9 cellular contexts compared by ENCODE assay signal in the genomic region with DNA sequence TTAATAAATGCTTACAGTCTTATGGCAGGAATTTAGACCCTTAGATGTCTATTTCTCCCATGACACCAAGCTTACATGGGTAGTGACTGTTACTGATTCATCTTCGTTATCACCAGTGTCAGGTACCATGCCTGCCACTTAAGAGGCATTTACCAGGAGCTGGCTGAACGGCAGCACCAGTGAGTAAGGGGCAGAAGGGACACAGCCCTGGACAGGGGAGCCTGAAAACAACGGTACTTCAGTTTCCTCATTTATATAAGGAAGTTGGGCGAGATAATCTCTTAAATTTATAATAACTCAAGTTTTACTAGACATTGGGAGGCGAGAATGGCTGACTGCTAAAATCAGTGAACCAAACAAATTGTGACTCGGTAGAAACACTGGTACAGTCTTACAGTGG. TPM values are rescaled to one million over a fixed set of nuclear protein-coding genes. Genes with fewer than 3 reads are reported as not detected.
A peak's percentile ranks its signal among the peaks of the same experiment; 100 is the strongest.
DNase-seq lines count a peak whose midpoint lies in the region; ATAC-seq and TF ChIP-seq lines count a peak whose summit lies in the region.
"Had no signal": no experiment of that assay in that cellular context is flagged by ENCODE, and none has a peak within 500 bp of the region (broad histone marks: within the 10 kb centered on the region; RNA-seq: fewer than 3 reads in every experiment).

No MANE protein-coding gene starts in this region.

- no peak overlapping the region for H4K8ac ChIP-seq in H9 (replicated peaks; ENCODE audit: insufficient read length, low read depth, low read length)

- H3K4me3 ChIP-seq in SK-N-MC = peak overlapping the region; percentile 93
- H3K4me3 ChIP-seq in fibroblast of pulmonary artery (replicated peaks; ENCODE audit: low read depth, low read length) = peak overlapping the region; percentile 79
- H3K4me3 ChIP-seq in skeletal muscle cell (ENCODE audit: low read depth, low read length) = peak overlapping the region; percentile 90

- H4K20me1 ChIP-seq in H9 (ENCODE audit: control insufficient read depth, insufficient read depth, insufficient read length) = peaks cover 4% of the 10 kb centered on the region

- H2AFZ ChIP-seq in H9 (ENCODE audit: low read length) = no peak overlapping the region

- H3K4me3 Mint-ChIP-seq in H9 = peak overlapping the region; percentile 85 to 86

- peak overlapping the region; percentile 97 for H3K4me2 ChIP-seq in H9 (ENCODE audit: insufficient read depth, insufficient read length, low read length)

- WGBS in H9 (ENCODE audit: extremely low coverage, insufficient read length, low lambda C conversion rate) = no CpG with 5 or more reads among the region's 6 CpGs

- no peak for ATAC-seq in GM21390 (IDR thresholded peaks at IDR 0.05; ENCODE audit: unreplicated experiment)

- H4K5ac ChIP-seq in H9 (ENCODE audit: insufficient read length, low read depth, low read length) = no peak overlapping the region

- H3K23me2 ChIP-seq in H9 (ENCODE audit: insufficient read length, low read depth, low read length, poor library complexity, severe bottlenecking) = peaks cover 14% of the 10 kb centered on the region

- no peak overlapping the region for H2BK15ac ChIP-seq in H9 (ENCODE audit: low read depth, low read length)

- H3K36me3 ChIP-seq in SK-N-MC (ENCODE audit: insufficient read depth, low read length) = peaks cover 29% of the 10 kb centered on the region; the same call in 1 of the 2 replicates

- H3T11ph ChIP-seq in H9 (ENCODE audit: low read length) = no peak overlapping the region

- no peaks in the 10 kb centered on the region for H3K27me3 ChIP-seq in H9 (ENCODE audit: insufficient read depth, low read length)

- H3K79me1 ChIP-seq in H9 (ENCODE audit: insufficient read depth, low read depth, low read length, poor library complexity, severe bottlenecking) = peaks cover 7% of the 10 kb centered on the region

- peaks cover 15% of the 10 kb centered on the region; the same call in 1 of the 2 replicates for H3K79me2 ChIP-seq in H9 (ENCODE audit: insufficient read depth, low read length)

- H4K91ac ChIP-seq in H9 (ENCODE audit: insufficient read length, low read depth, low read length) = no peak overlapping the region

- no peak overlapping the region for H2BK5ac ChIP-seq in H9 (ENCODE audit: insufficient read length, low read length)

- H3K27ac Mint-ChIP-seq in H9 = no peak overlapping the region

- no peak overlapping the region; the same call in 1 of the 2 replicates for H3K14ac ChIP-seq in H9 (ENCODE audit: insufficient read depth, low read length)

- no peak overlapping the region for H3K18ac ChIP-seq in H9 (ENCODE audit: insufficient read length, low read depth, low read length)

- H2AK5ac ChIP-seq in H9 (ENCODE audit: insufficient read length, low read length) = no peak overlapping the region

- TF ChIP-seq CTCF in H9 (conservative IDR thresholded peaks at IDR 0.05) (no peak), fibroblast of pulmonary artery (IDR thresholded peaks at IDR 0.05; ENCODE audit: low read length, missing control alignments) (no peak)

- no peak overlapping the region for H2BK20ac ChIP-seq in H9 (ENCODE audit: low read depth, low read length, poor library complexity, severe bottlenecking)

- H3K27ac ChIP-seq in H9 (ENCODE audit: insufficient read length, low read depth, low read length) (no peak overlapping the region), SK-N-MC (no peak overlapping the region)

- no peak overlapping the region for H2BK12ac ChIP-seq in H9 (ENCODE audit: insufficient read length, low read depth, low read length)

- no peak overlapping the region for H3K4ac ChIP-seq in H9 (ENCODE audit: low read depth, low read length)

- no peak overlapping the region for H3K23ac ChIP-seq in H9 (ENCODE audit: insufficient read length, low read depth, low read length)

- DNase-seq in H9 (no peak), SK-N-MC (ENCODE audit: low read depth, low spot score) (no peak), fibroblast of pulmonary artery (ENCODE audit: low read depth) (no peak), skeletal muscle cell (ENCODE audit: low read depth) (no peak), SKM-1 treated with dmso at 0.1 percent for 144 hours (lab: John Stamatoyannopoulos, UW; ENCODE audit: unreplicated experiment) (no peak), KG1 (lab: John Stamatoyannopoulos, UW) (no peak), NCI-H526 (lab: John Stamatoyannopoulos, UW) (no peak)
- DNase-seq: T1000 had no signal

- H3K9me3 Mint-ChIP-seq in H9 = no peaks in the 10 kb centered on the region

- H3K9me3 ChIP-seq in H9 (ENCODE audit: control insufficient read depth, low read depth, low read length) = no peaks in the 10 kb centered on the region
- H3K9me3 ChIP-seq in SK-N-MC (ENCODE audit: low read depth, low read length) = no peaks in the 10 kb centered on the region

- H2BK120ac ChIP-seq in H9 (ENCODE audit: low read depth, low read length, poor library complexity, severe bottlenecking) = no peak overlapping the region

- no peaks in the 10 kb centered on the region; the same call in 1 of the 2 replicates for H3K4me1 ChIP-seq in H9 (ENCODE audit: insufficient read depth, low read length)

- peaks cover 4 to 40% (median 36%) of the 10 kb centered on the region in 3 experiments; a peak in 6 of 7 replicates for H3K36me3 Mint-ChIP-seq in H9 (ENCODE audit: insufficient read depth in 1 of 3, low read depth in 3 of 3)

- no peaks in the 10 kb centered on the region for H3K27me3 Mint-ChIP-seq in H9 (ENCODE audit: low read depth)

- H3K9ac ChIP-seq in H9 (ENCODE audit: extremely low read depth, insufficient read length, low read length) = peak overlapping the region; percentile 86
- peak overlapping the region; percentile 94 for H3K9ac ChIP-seq in SK-N-MC (ENCODE audit: insufficient read length)

- peaks cover 18 to 21% of the 10 kb centered on the region in 2 experiments for H3K4me1 Mint-ChIP-seq in H9

- H3K56ac ChIP-seq in H9 (ENCODE audit: insufficient read length, low read depth, low read length) = no peak overlapping the region

RNA-seq across cellular contexts. Expression of gene COA5, which starts 1.2 kb away (rescaled TPM):
- 23.6 and 24.5 TPM in 2 replicates for total RNA-seq in H9 (2021)

RNA-seq across cellular contexts. Expression of gene UNC50, which starts 1.3 kb away (rescaled TPM):
- 35.4 and 35.6 TPM in 2 replicates for total RNA-seq in H9 (2021)
